In the genomic region with DNA sequence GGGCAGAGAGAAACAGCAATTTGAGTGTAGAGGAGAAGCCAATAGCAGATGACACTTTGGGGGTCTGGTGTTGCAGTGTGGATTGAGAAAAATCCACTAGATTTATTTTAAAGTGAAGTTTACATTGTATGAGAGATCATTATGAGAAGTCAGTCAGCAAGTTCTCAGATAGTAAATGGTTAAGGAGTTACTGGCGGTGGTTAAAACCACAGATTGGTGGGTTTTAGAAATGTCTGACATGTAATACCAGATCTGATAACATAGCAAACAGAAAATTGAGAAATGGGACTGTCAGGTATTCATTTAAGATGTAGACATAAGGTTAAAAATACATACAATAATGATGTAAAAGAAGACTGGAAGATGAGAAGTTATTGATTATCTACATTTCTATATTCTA, we compare ENCODE assay signal across 10 cellular contexts. TPM values are rescaled to one million over a fixed set of nuclear protein-coding genes. Genes with fewer than 3 reads are reported as not detected.
DNase-seq lines count a peak whose midpoint lies in the region; ATAC-seq lines count a peak whose summit lies in the region.
"Had no signal": no experiment of that assay in that cellular context is flagged by ENCODE, and none has a peak within 500 bp of the region (broad histone marks: within the 10 kb centered on the region; RNA-seq: fewer than 3 reads in every experiment).

No MANE protein-coding gene starts in this region.

- no peaks in the 10 kb centered on the region for H3K9me3 Mint-ChIP-seq in IgD-negative memory B cell
- H3K9me3 Mint-ChIP-seq in naive B cell, result no peaks in the 10 kb centered on the region
- no peaks in the 10 kb centered on the region for H3K9me3 Mint-ChIP-seq in activated CD4-positive, alpha-beta T cell treated with anti-CD3 and anti-CD28 coated beads, Interleukin-2, amount 10 ng/mL, durations not matched to agents 24 days and 14 days
- H3K9me3 Mint-ChIP-seq: HFFc6 had no signal

- no peaks in the 10 kb centered on the region for H3K27me3 Mint-ChIP-seq in IgD-negative memory B cell
- H3K27me3 Mint-ChIP-seq in naive B cell, result no peaks in the 10 kb centered on the region
- H3K27me3 Mint-ChIP-seq in activated CD4-positive, alpha-beta T cell treated with anti-CD3 and anti-CD28 coated beads, Interleukin-2, amount 10 ng/mL, durations not matched to agents 24 days and 14 days, result no peaks in the 10 kb centered on the region

- H3K27ac Mint-ChIP-seq in IgD-negative memory B cell, result peak overlapping the region in 2 of 3 donors; percentile 5 to 25
- H3K27ac Mint-ChIP-seq in naive B cell, result peak overlapping the region in 5 of 6 donors; percentile 2 to 90 (median 67)
- no peak overlapping the region for H3K27ac Mint-ChIP-seq in activated CD4-positive, alpha-beta T cell treated with anti-CD3 and anti-CD28 coated beads, Interleukin-2, amount 10 ng/mL, durations not matched to agents 24 days and 14 days
- H3K27ac Mint-ChIP-seq: HFFc6 had no signal

- no peak for DNase-seq in activated CD4-positive, CD25-positive, alpha-beta regulatory T cell (lab: John Stamatoyannopoulos, UW)
- no peak for DNase-seq in naive B cell
- no peak for DNase-seq in COLO829 (ENCODE audit: low spot score)
- no peak for DNase-seq in activated CD4-positive, alpha-beta T cell treated with anti-CD3 and anti-CD28 coated beads, Interleukin-2, amount 10 ng/mL, durations not matched to agents 24 days and 14 days
- DNase-seq in ACHN, result no peak
- DNase-seq: HFFc6, uterus had no signal

- no peak overlapping the region for H3K4me3 Mint-ChIP-seq in IgD-negative memory B cell
- peak overlapping the region in 2 of 8 donors; percentile 1 to 11 for H3K4me3 Mint-ChIP-seq in naive B cell
- no peak overlapping the region for H3K4me3 Mint-ChIP-seq in activated CD4-positive, alpha-beta T cell treated with anti-CD3 and anti-CD28 coated beads, Interleukin-2, amount 10 ng/mL, durations not matched to agents 24 days and 14 days
- H3K4me3 Mint-ChIP-seq: HFFc6 had no signal

- ATAC-seq in activated CD4-positive, CD25-positive, alpha-beta regulatory T cell treated with anti-CD3 and anti-CD28 coated beads, Interleukin-2, amount 50 U/mL, for 24 hours, result peak; percentile 44 to 77
- ATAC-seq in GM21786 (IDR thresholded peaks at IDR 0.05; ENCODE audit: unreplicated experiment) (peak; percentile 41), naive B cell (ENCODE audit: low read depth in 2 of 2) (no peak)

- in situ Hi-C loops in ACHN (cut with HindIII; ENCODE audit: low pct_ligation_motif_present, low pct_unique_long_range_greater_than_20kb, low sequenced_read_pairs), result no loop called here

- H3K36me3 Mint-ChIP-seq in IgD-negative memory B cell, result peaks cover 2% of the 10 kb centered on the region
- peaks cover 0 to 8% of the 10 kb centered on the region in 2 donors for H3K36me3 Mint-ChIP-seq in naive B cell
- peaks cover 6% of the 10 kb centered on the region for H3K36me3 Mint-ChIP-seq in activated CD4-positive, alpha-beta T cell treated with anti-CD3 and anti-CD28 coated beads, Interleukin-2, amount 10 ng/mL, durations not matched to agents 24 days and 14 days (ENCODE audit: low read depth)

- intact Hi-C loops in activated CD4-positive, alpha-beta T cell treated with anti-CD3 and anti-CD28 coated beads, Interleukin-2, amount 10 ng/mL, durations not matched to agents 24 days and 14 days (cut with micrococcal nuclease), result loop anchor here (5.0 kb wide), 3 partner anchors 97 to 672 kb away; no protein-coding TSS in a partner anchor

- H3K4me1 Mint-ChIP-seq in IgD-negative memory B cell (peaks cover 25 to 46% (median 45%) of the 10 kb centered on the region in 3 donors), naive B cell (peaks cover 29 to 37% (median 31%) of the 10 kb centered on the region in 3 donors)
- peaks cover 24% of the 10 kb centered on the region for H3K4me1 Mint-ChIP-seq in activated CD4-positive, alpha-beta T cell treated with anti-CD3 and anti-CD28 coated beads, Interleukin-2, amount 10 ng/mL, durations not matched to agents 24 days and 14 days

RNA-seq across cellular contexts. Expression of gene ABHD13, which starts 7.2 kb away (rescaled TPM):
- polyA plus RNA-seq in IgD-negative memory B cell (10.0 TPM), naive B cell (ENCODE audit: low read depth in 6 of 6) (10 to 100 TPM; 10.1 to 14.8 (median 12.3) TPM)
- 7.6 and 8.0 TPM in 2 replicates for total RNA-seq in activated CD4-positive, alpha-beta T cell treated with anti-CD3 and anti-CD28 coated beads, Interleukin-2, amount 10 ng/mL, durations not matched to agents 24 days and 14 days

RNA-seq across cellular contexts. Expression of gene LIG4, which starts 10.1 kb away (rescaled TPM):
- polyA plus RNA-seq in IgD-negative memory B cell (9.1 TPM), naive B cell (ENCODE audit: low read depth in 6 of 6) (10 to 100 TPM in 4 of 6 donors, 1 to 10 TPM in 2; 8.7 to 13.2 (median 11.2) TPM)
- 8.2 and 8.6 TPM in 2 replicates for total RNA-seq in activated CD4-positive, alpha-beta T cell treated with anti-CD3 and anti-CD28 coated beads, Interleukin-2, amount 10 ng/mL, durations not matched to agents 24 days and 14 days

RNA-seq across cellular contexts. Expression of gene TNFSF13B, which starts 44.1 kb away (rescaled TPM):
- polyA plus RNA-seq in IgD-negative memory B cell (7.2 TPM), naive B cell (ENCODE audit: low read depth in 6 of 6) (10 to 100 TPM in 1 of 6 donors, 1 to 10 TPM in 4, not detected in 1; 3.2 to 20.6 (median 4.6) TPM)
- 2.7 TPM in 2 replicates for total RNA-seq in activated CD4-positive, alpha-beta T cell treated with anti-CD3 and anti-CD28 coated beads, Interleukin-2, amount 10 ng/mL, durations not matched to agents 24 days and 14 days

Comparison
In these comparisons a context has a peak if more than half of its experiments do, and no peak if none do; other contexts are left out.
1. ATAC-seq: peak in activated CD4-positive, CD25-positive, alpha-beta regulatory T cell treated with anti-CD3 and anti-CD28 coated beads, Interleukin-2, amount 50 U/mL, for 24 hours (2 of 2) and GM21786 (single experiment); none in naive B cell (0 of 2).